8 cellular contexts compared by ENCODE assay signal in genomic region chr9:37466037-37466709, GRCh38. TPM values are rescaled to one million over a fixed set of nuclear protein-coding genes. Genes with fewer than 3 reads are reported as not detected.
A peak's percentile ranks its signal among the peaks of the same experiment; 100 is the strongest.
DNase-seq lines count a peak whose midpoint lies in the region; ATAC-seq lines count a peak whose summit lies in the region.

No MANE protein-coding gene starts in this region.

- no peaks in the 10 kb centered on the region for H3K27me3 Mint-ChIP-seq in activated naive CD4-positive, alpha-beta T cell treated with anti-CD3 and anti-CD28 coated beads, Interleukin-2, amount 50 U/mL, for 24 hours

- peaks cover 29% of the 10 kb centered on the region for H3K4me1 Mint-ChIP-seq in activated naive CD4-positive, alpha-beta T cell treated with anti-CD3 and anti-CD28 coated beads, Interleukin-2, amount 50 U/mL, for 24 hours

- intact Hi-C loops in Right ventricle myocardium inferior (cut with DNase I), result loop anchor here (2.0 to 5.0 kb wide), 2 partner anchors 19 to 44 kb away; partner anchors contain the start of genes GRHPR and POLR1E

- ATAC-seq in HG03060 (IDR thresholded peaks at IDR 0.05; ENCODE audit: low read depth, unreplicated experiment), result peak; percentile 2
- peak; percentile 24 for ATAC-seq in Right ventricle myocardium inferior
- no peak for ATAC-seq in HG03025 (IDR thresholded peaks at IDR 0.05; ENCODE audit: low FRiP score, unreplicated experiment)

- peak; percentile 74 for DNase-seq in activated effector memory CD4-positive, alpha-beta T cell treated with anti-CD3 and anti-CD28 coated beads, Interleukin-2, amount 50 U/mL, for 16 hours
- DNase-seq in activated effector memory CD4-positive, alpha-beta T cell treated with Interleukin-2 at 50 U/mL for 16 hours, result no peak
- DNase-seq in NCI-H69 (lab: John Stamatoyannopoulos, UW) (peak; percentile 97), Right ventricle myocardium inferior (ENCODE audit: missing footprints) (peak; percentile 85), occipital lobe (lab: John Stamatoyannopoulos, UW) (peak; percentile 45)

- no peaks in the 10 kb centered on the region for H3K9me3 Mint-ChIP-seq in activated naive CD4-positive, alpha-beta T cell treated with anti-CD3 and anti-CD28 coated beads, Interleukin-2, amount 50 U/mL, for 24 hours

- peak overlapping the region; percentile 97 for H3K4me3 Mint-ChIP-seq in activated naive CD4-positive, alpha-beta T cell treated with anti-CD3 and anti-CD28 coated beads, Interleukin-2, amount 50 U/mL, for 24 hours

- peaks cover 9% of the 10 kb centered on the region for H3K36me3 Mint-ChIP-seq in activated naive CD4-positive, alpha-beta T cell treated with anti-CD3 and anti-CD28 coated beads, Interleukin-2, amount 50 U/mL, for 24 hours

- peak overlapping the region; percentile 95 for H3K27ac Mint-ChIP-seq in activated naive CD4-positive, alpha-beta T cell treated with anti-CD3 and anti-CD28 coated beads, Interleukin-2, amount 50 U/mL, for 24 hours

RNA-seq across cellular contexts. Expression of gene ZBTB5, which starts 0.9 kb away (rescaled TPM):
- total RNA-seq in Right ventricle myocardium inferior (5.1 TPM), occipital lobe (22.5 TPM)

RNA-seq across cellular contexts. Expression of gene POLR1E, which starts 19.6 kb away (rescaled TPM):
- total RNA-seq in Right ventricle myocardium inferior (10.5 TPM), occipital lobe (46.0 TPM)

RNA-seq across cellular contexts. Expression of gene GRHPR, which starts 43.7 kb away (rescaled TPM):
- 111 TPM for total RNA-seq in Right ventricle myocardium inferior
- 61.6 TPM for total RNA-seq in occipital lobe
